9 cellular contexts compared by ENCODE assay signal in genomic region chr21:38956791-38957571, GRCh38.
DNase-seq lines count a peak whose midpoint lies in the region; ATAC-seq and TF ChIP-seq lines count a peak whose summit lies in the region.
"Had no signal": no experiment of that assay in that cellular context is flagged by ENCODE, and none has a peak within 500 bp of the region (broad histone marks: within the 10 kb centered on the region; RNA-seq: fewer than 3 reads in every experiment).

No MANE protein-coding gene starts in this region.

- peak; percentile 40 for DNase-seq in IMR-90
- peak; percentile 99 for DNase-seq in NCI-H345 treated with DMSO at 0.1 percent for 48 hours (lab: John Stamatoyannopoulos, UW; ENCODE audit: unreplicated experiment)
- peak; percentile 34 for DNase-seq in pons (ENCODE audit: low spot score)
- no peak for DNase-seq in omental fat pad (ENCODE audit: low spot score)
- DNase-seq in H9: no peak
- DNase-seq: stimulated activated CD4-positive, alpha-beta T cell treated with anti-CD3 and anti-CD28 coated beads, Interleukin-4, amount 100 ng/mL, for 4 hours had no signal

- H4K8ac ChIP-seq in IMR-90 (ENCODE audit: low read depth in 2 of 2, low read length in 2 of 2) (peak overlapping the region in 1 of 2 experiments; percentile 14; a peak in 1 of 4 replicates), H9 (replicated peaks; ENCODE audit: insufficient read length, low read depth, low read length) (no peak overlapping the region)

- peaks cover 5% of the 10 kb centered on the region for H3K27me3 Mint-ChIP-seq in H9 (ENCODE audit: low read depth)

- peaks cover 0 to 5% (median 4%) of the 10 kb centered on the region in 3 experiments; a peak in 5 of 7 replicates for H3K36me3 Mint-ChIP-seq in H9 (ENCODE audit: insufficient read depth in 1 of 3, low read depth in 3 of 3)

- TF ChIP-seq POLR2A in IMR-90 (IDR thresholded peaks at IDR 0.05; ENCODE audit: low read depth, low read length): no peak

- no peak overlapping the region for H2AK9ac ChIP-seq in IMR-90 (replicated peaks; ENCODE audit: low read depth, low read length, poor library complexity)

- TF ChIP-seq CTCF in IMR-90 (conservative IDR thresholded peaks at IDR 0.05; ENCODE audit: low read depth, low read length) (no peak), omental fat pad (IDR thresholded peaks at IDR 0.05) (no peak), H9 (conservative IDR thresholded peaks at IDR 0.05) (no peak)

- no peak overlapping the region for H3T11ph ChIP-seq in H9 (ENCODE audit: low read length)

- H3K4me2 ChIP-seq in IMR-90 (ENCODE audit: low read depth, low read length) (no peak overlapping the region), H9 (ENCODE audit: insufficient read depth, insufficient read length, low read length) (no peak overlapping the region)

- H2AK5ac ChIP-seq in IMR-90 (ENCODE audit: low read depth, low read length) (peak overlapping the region; percentile 70; the same call in 1 of the 2 replicates), H9 (ENCODE audit: insufficient read length, low read length) (no peak overlapping the region)

- H3K9me3 ChIP-seq in IMR-90 (ENCODE audit: control insufficient read depth, insufficient read depth, low read length) (no peaks in the 10 kb centered on the region), duodenal mucosa (ENCODE audit: control insufficient read depth in 1 of 2, low read length in 2 of 2) (no peaks in the 10 kb centered on the region), H9 (ENCODE audit: control insufficient read depth, low read depth, low read length) (no peaks in the 10 kb centered on the region)

- H3K4me3 Mint-ChIP-seq in H9: no peak overlapping the region

- H3K14ac ChIP-seq in IMR-90 (replicated peaks; ENCODE audit: low read depth, low read length) (0 out of 2 replicates have a peak overlapping the region, but pooled peaks have one; percentile 88), H9 (ENCODE audit: insufficient read depth, low read length) (no peak overlapping the region)

- TF ChIP-seq RAD21 in IMR-90 (IDR thresholded peaks at IDR 0.05; ENCODE audit: low read length): no peak

- H3K27me3 ChIP-seq in IMR-90 (ENCODE audit: control insufficient read depth, insufficient read depth, low read length) (no peaks in the 10 kb centered on the region), duodenal mucosa (ENCODE audit: control insufficient read depth in 1 of 2, insufficient read depth in 2 of 2, low read length in 2 of 2) (no peaks in the 10 kb centered on the region), H9 (ENCODE audit: insufficient read depth, low read length) (no peaks in the 10 kb centered on the region)

- in situ Hi-C loops in IMR-90 (cut with MboI; ENCODE audit: low sequenced_read_pairs): no loop called here

- H3K4me1 ChIP-seq in IMR-90 (ENCODE audit: control insufficient read depth, insufficient read depth, low read length) (peaks cover 34% of the 10 kb centered on the region), duodenal mucosa (ENCODE audit: control insufficient read depth in 1 of 2, insufficient read depth in 2 of 2, low read length in 2 of 2) (peaks cover 55 to 60% of the 10 kb centered on the region in 2 donors), H9 (ENCODE audit: insufficient read depth, low read length) (no peaks in the 10 kb centered on the region; the same call in 1 of the 2 replicates)

- H3K79me1 ChIP-seq in IMR-90 (ENCODE audit: low read depth in 1 of 2, low read length in 2 of 2) (no peaks in the 10 kb centered on the region), H9 (ENCODE audit: insufficient read depth, low read depth, low read length, poor library complexity, severe bottlenecking) (no peaks in the 10 kb centered on the region)

- H2BK15ac ChIP-seq in IMR-90 (ENCODE audit: low read depth, low read length) (peak overlapping the region; percentile 55; the same call in 2 of the 3 replicates), H9 (ENCODE audit: low read depth, low read length) (no peak overlapping the region)

- H4K20me1 ChIP-seq in IMR-90 (ENCODE audit: insufficient read depth, low read length) (no peaks in the 10 kb centered on the region), H9 (ENCODE audit: control insufficient read depth, insufficient read depth, insufficient read length) (no peaks in the 10 kb centered on the region)

- CTCF ChIA-PET in IMR-90 (lab: Yijun Ruan, JAX): interaction anchor here (0.7 to 1.0 kb wide), 2 partner anchors 23 to 149 kb away, joined by 3 read pairs; no protein-coding TSS in a partner anchor

- H3K27ac ChIP-seq in IMR-90 (ENCODE audit: insufficient read depth, low read length) (no peak overlapping the region), duodenal mucosa (ENCODE audit: low read depth, low read length) (peak overlapping the region; percentile 3), H9 (ENCODE audit: insufficient read length, low read depth, low read length) (no peak overlapping the region)

- BruUV-seq in IMR-90 (replicated peaks; lab: Mats Ljungman, UMichigan): no TSS peak

- 0 out of 2 replicates have a peak overlapping the region, but pooled peaks have one; percentile 32 for H3K18ac ChIP-seq in IMR-90 (ENCODE audit: low read depth, low read length)
- no peak overlapping the region for H3K18ac ChIP-seq in H9 (ENCODE audit: insufficient read length, low read depth, low read length)

- H3K9me3 Mint-ChIP-seq in H9: peaks cover 7% of the 10 kb centered on the region in 2 experiments

- peak overlapping the region; percentile 49; the same call in 1 of the 2 replicates for H3K4ac ChIP-seq in IMR-90 (ENCODE audit: low read depth, low read length)
- no peak overlapping the region for H3K4ac ChIP-seq in H9 (ENCODE audit: low read depth, low read length)

- ATAC-seq in IMR-90 (ENCODE audit: low read depth): no peak
- no peak for ATAC-seq in HG02623 (IDR thresholded peaks at IDR 0.05; ENCODE audit: unreplicated experiment)
- ATAC-seq in omental fat pad (ENCODE audit: low FRiP score): no peak
- ATAC-seq in GM21723 (IDR thresholded peaks at IDR 0.05; ENCODE audit: unreplicated experiment): no peak

- H2BK5ac ChIP-seq in IMR-90 (ENCODE audit: low read depth, low read length, poor library complexity, severe bottlenecking) (no peak overlapping the region), H9 (ENCODE audit: insufficient read length, low read length) (no peak overlapping the region)

- peak overlapping the region in 1 of 3 experiments; percentile 74; a peak in 1 of 7 replicates for H3K27ac Mint-ChIP-seq in H9

- WGBS in IMR-90 (ENCODE audit: extremely low coverage in 2 of 2, insufficient read length in 1 of 2), 2 experiments: 76% methylated on average over 4 of the region's 12 CpGs; no CpG with 5 or more reads in 1 of the 2 experiments
- WGBS in H9 (ENCODE audit: extremely low coverage, insufficient read length, low lambda C conversion rate): no CpG with 5 or more reads among the region's 12 CpGs

- H2AFZ ChIP-seq in IMR-90 (replicated peaks; ENCODE audit: low read length, poor library complexity) (no peak overlapping the region), H9 (ENCODE audit: low read length) (no peak overlapping the region)

- H3K56ac ChIP-seq in IMR-90 (ENCODE audit: extremely low read depth, insufficient read depth, low read length): no peak overlapping the region
- H3K56ac ChIP-seq in H9 (ENCODE audit: insufficient read length, low read depth, low read length): no peak overlapping the region

- H4K5ac ChIP-seq in IMR-90 (ENCODE audit: low read depth, low read length) (peak overlapping the region; percentile 27; the same call in 1 of the 2 replicates), H9 (ENCODE audit: insufficient read length, low read depth, low read length) (no peak overlapping the region)

- intact Hi-C loops in IMR-90 (cut with micrococcal nuclease): no loop called here

- H2BK20ac ChIP-seq in IMR-90 (ENCODE audit: low read depth, low read length): peak overlapping the region; percentile 50; the same call in 1 of the 2 replicates
- H2BK20ac ChIP-seq in H9 (ENCODE audit: low read depth, low read length, poor library complexity, severe bottlenecking): no peak overlapping the region

- H3K9ac ChIP-seq in IMR-90 (ENCODE audit: low read depth, low read length) (no peak overlapping the region), duodenal mucosa (ENCODE audit: low read depth in 1 of 2, low read length in 2 of 2) (peak overlapping the region in 1 of 2 donors; percentile 22), H9 (ENCODE audit: extremely low read depth, insufficient read length, low read length) (no peak overlapping the region)

- H3K9me1 ChIP-seq in IMR-90 (ENCODE audit: insufficient read depth, low read length): peaks cover 28% of the 10 kb centered on the region

- H3K4me1 Mint-ChIP-seq in H9: peaks cover 5 to 17% of the 10 kb centered on the region in 2 experiments

- no peaks in the 10 kb centered on the region for H3K36me3 ChIP-seq in IMR-90 (ENCODE audit: control insufficient read depth, insufficient read depth, low read length)
- no peaks in the 10 kb centered on the region for H3K36me3 ChIP-seq in duodenal mucosa (ENCODE audit: control insufficient read depth in 1 of 2, insufficient read depth in 2 of 2, low read length in 2 of 2)

- no peak overlapping the region for H3K4me3 ChIP-seq in IMR-90 (ENCODE audit: insufficient read depth, low read depth, low read length)
- H3K4me3 ChIP-seq in duodenal mucosa (ENCODE audit: low read depth in 1 of 2, low read length in 2 of 2): no peak overlapping the region

- H3K79me2 ChIP-seq in H9 (ENCODE audit: insufficient read depth, low read length): no peaks in the 10 kb centered on the region

- H2BK120ac ChIP-seq in IMR-90 (ENCODE audit: low read depth, low read length): peak overlapping the region; percentile 81
- H2BK120ac ChIP-seq in H9 (ENCODE audit: low read depth, low read length, poor library complexity, severe bottlenecking): no peak overlapping the region

- H2BK12ac ChIP-seq in H9 (ENCODE audit: insufficient read length, low read depth, low read length): no peak overlapping the region

- POLR2A ChIA-PET in IMR-90 (lab: Charles Lee; ENCODE audit: unreplicated experiment): no interaction called here

- dilution Hi-C loops in IMR-90 (cut with HindIII; ENCODE audit: low sequenced_read_pairs, unreplicated experiment): no loop called here

- peak overlapping the region; percentile 33 for H4K91ac ChIP-seq in IMR-90 (ENCODE audit: insufficient read depth, low read depth, low read length)
- H4K91ac ChIP-seq in H9 (ENCODE audit: insufficient read length, low read depth, low read length): no peak overlapping the region

- H3K23me2 ChIP-seq in H9 (ENCODE audit: insufficient read length, low read depth, low read length, poor library complexity, severe bottlenecking): no peaks in the 10 kb centered on the region

- H3K23ac ChIP-seq in IMR-90 (ENCODE audit: low read depth, low read length) (no peak overlapping the region), H9 (ENCODE audit: insufficient read length, low read depth, low read length) (no peak overlapping the region)

TF ChIP-seq in IMR-90, 13 proteins besides CTCF, POLR2A, EP300 and RAD21:
- TF ChIP-seq MAFK (IDR thresholded peaks at IDR 0.05; ENCODE audit: low read depth, low read length): no peak
- peak; percentile 25; the same call in 1 of the 2 replicates for TF ChIP-seq FOS (IDR thresholded peaks at IDR 0.05; ENCODE audit: low read depth, low read length)
- peak; percentile 39; the same call in 1 of the 2 replicates for TF ChIP-seq BHLHE40 (IDR thresholded peaks at IDR 0.05; ENCODE audit: low read depth, low read length)
- TF ChIP-seq CEBPB (IDR thresholded peaks at IDR 0.05; ENCODE audit: low read depth, low read length): no peak

Comparison
In these comparisons a context has a peak if more than half of its experiments do, and no peak if none do; other contexts are left out.
1. DNase-seq: peak in IMR-90 (single experiment), NCI-H345 treated with DMSO at 0.1 percent for 48 hours (single experiment) and pons (single experiment); none in omental fat pad (single experiment) and H9 (single experiment).